In the genomic region with DNA sequence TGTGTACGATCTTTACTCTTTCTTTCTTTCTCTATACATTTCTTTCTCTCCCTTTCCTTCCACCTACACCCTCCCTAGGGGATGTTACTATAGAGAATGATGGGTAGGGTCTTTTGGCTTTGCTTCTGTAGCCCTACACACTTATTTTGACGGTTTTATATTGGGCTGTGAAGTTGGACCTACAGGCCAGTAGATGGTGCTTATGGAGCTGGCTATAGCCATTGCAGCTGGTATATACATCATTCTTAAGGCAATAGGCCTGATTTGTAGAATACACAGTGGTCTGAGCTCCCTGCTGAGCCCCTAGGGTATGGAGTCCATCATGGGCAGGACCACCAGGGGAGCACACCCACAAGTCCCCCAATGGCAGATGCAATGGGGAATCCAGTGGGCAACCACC, we compare ENCODE assay signal across 1 cellular context.
TF ChIP-seq lines count a peak whose summit lies in the region.

No MANE protein-coding gene starts in this region.

TF ChIP-seq in H1, 55 proteins besides CTCF, POLR2A, EP300 and RAD21:
- TF ChIP-seq JUN (IDR thresholded peaks at IDR 0.05; ENCODE audit: low read depth, low read length) = no peak
- TF ChIP-seq, protein P1, sequence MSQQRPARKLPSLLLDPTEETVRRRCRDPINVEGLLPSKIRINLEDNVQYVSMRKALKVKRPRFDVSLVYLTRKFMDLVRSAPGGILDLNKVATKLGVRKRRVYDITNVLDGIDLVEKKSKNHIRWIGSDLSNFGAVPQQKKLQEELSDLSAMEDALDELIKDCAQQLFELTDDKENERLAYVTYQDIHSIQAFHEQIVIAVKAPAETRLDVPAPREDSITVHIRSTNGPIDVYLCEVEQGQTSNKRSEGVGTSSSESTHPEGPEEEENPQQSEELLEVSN (IDR thresholded peaks at IDR 0.05) = no peak
- no peak for TF ChIP-seq TCF12 (IDR thresholded peaks at IDR 0.05; ENCODE audit: low read depth, low read length)
- TF ChIP-seq SIRT6 (IDR thresholded peaks at IDR 0.05; ENCODE audit: low read length) = no peak
- TF ChIP-seq RBBP5 (IDR thresholded peaks at IDR 0.05; ENCODE audit: borderline replicate concordance, low read depth, low read length) = no peak
- no peak for TF ChIP-seq EZH2 (IDR thresholded peaks at IDR 0.05; ENCODE audit: low read depth, low read length, severe bottlenecking)
- no peak for TF ChIP-seq NRF1 (IDR thresholded peaks at IDR 0.05; ENCODE audit: low read depth, low read length)
